ENCODE assay signal across 8 cellular contexts in genomic region chr7:149209518-149210269, GRCh38. TPM values are rescaled to one million over a fixed set of nuclear protein-coding genes. Genes with fewer than 3 reads are reported as not detected.
A peak's percentile ranks its signal among the peaks of the same experiment; 100 is the strongest.
DNase-seq lines count a peak whose midpoint lies in the region; ATAC-seq, FAIRE-seq and TF ChIP-seq lines count a peak whose summit lies in the region.

No MANE protein-coding gene starts in this region.

- H3K36me3 ChIP-seq in esophagus muscularis mucosa (peaks cover 72 to 100% (median 95%) of the 10 kb centered on the region in 4 donors), small intestine (ENCODE audit: control insufficient read depth in 2 of 2, insufficient read depth in 2 of 2, low read length in 2 of 2) (peaks cover 34 to 35% of the 10 kb centered on the region in 2 donors)

- no peak overlapping the region for H3K4me3 ChIP-seq in esophagus muscularis mucosa
- H3K4me3 ChIP-seq in small intestine (ENCODE audit: low read depth in 1 of 2, low read length in 2 of 2) = no peak overlapping the region

- H3K27ac ChIP-seq in esophagus muscularis mucosa (replicated peaks in 1 of 4) = no peak overlapping the region
- peak overlapping the region in 1 of 2 donors; percentile 41 for H3K27ac ChIP-seq in small intestine (ENCODE audit: low read depth in 1 of 2, low read length in 1 of 2)

- no peaks in the 10 kb centered on the region for H3K27me3 Mint-ChIP-seq in activated CD8-positive, alpha-beta memory T cell treated with anti-CD3 and anti-CD28 coated beads, Interleukin-2, amount 10 ng/mL, durations not matched to agents 7 days and 5 days

- H3K9me3 Mint-ChIP-seq in activated CD8-positive, alpha-beta memory T cell treated with anti-CD3 and anti-CD28 coated beads, Interleukin-2, amount 10 ng/mL, durations not matched to agents 7 days and 5 days (ENCODE audit: low read depth) = no peaks in the 10 kb centered on the region

- H3K4me1 Mint-ChIP-seq in activated CD8-positive, alpha-beta memory T cell treated with anti-CD3 and anti-CD28 coated beads, Interleukin-2, amount 10 ng/mL, durations not matched to agents 7 days and 5 days = peaks cover 52% of the 10 kb centered on the region

- no peaks in the 10 kb centered on the region for H3K4me1 ChIP-seq in esophagus muscularis mucosa
- no peaks in the 10 kb centered on the region for H3K4me1 ChIP-seq in small intestine (ENCODE audit: control insufficient read depth in 2 of 2, insufficient read depth in 1 of 2, low read depth in 1 of 2, low read length in 1 of 2)

- peak in 2 of 3 experiments; percentile 19 to 45 for TF ChIP-seq CTCF in esophagus muscularis mucosa (IDR thresholded peaks at IDR 0.05)

- H3K27ac Mint-ChIP-seq in activated CD8-positive, alpha-beta memory T cell treated with anti-CD3 and anti-CD28 coated beads, Interleukin-2, amount 10 ng/mL, durations not matched to agents 7 days and 5 days = peak overlapping the region; percentile 82

- peak; percentile 49 for DNase-seq in CD1c-positive myeloid dendritic cell (ENCODE audit: extremely low spot score)
- peak; percentile 55 for DNase-seq in NCI-H226
- DNase-seq in activated CD8-positive, alpha-beta memory T cell treated with anti-CD3 and anti-CD28 coated beads, Interleukin-2, amount 10 ng/mL, durations not matched to agents 7 days and 5 days = peak; percentile 89
- no peak for DNase-seq in esophagus muscularis mucosa (ENCODE audit: extremely low spot score)
- DNase-seq in small intestine = peak; percentile 62
- no peak for DNase-seq in retina

- H3K9me3 ChIP-seq in esophagus muscularis mucosa = no peaks in the 10 kb centered on the region
- no peaks in the 10 kb centered on the region for H3K9me3 ChIP-seq in small intestine (ENCODE audit: control insufficient read depth, low read depth)

- H3K27me3 ChIP-seq in esophagus muscularis mucosa = no peaks in the 10 kb centered on the region
- no peaks in the 10 kb centered on the region for H3K27me3 ChIP-seq in small intestine (ENCODE audit: control insufficient read depth in 2 of 2, insufficient read depth in 2 of 2, low read length in 2 of 2)

- ATAC-seq in GM21529 (IDR thresholded peaks at IDR 0.05; ENCODE audit: unreplicated experiment) (peak; percentile 74), GM19395 (IDR thresholded peaks at IDR 0.05; ENCODE audit: unreplicated experiment) (no peak)
- ATAC-seq in activated CD8-positive, alpha-beta memory T cell treated with anti-CD3 and anti-CD28 coated beads, Interleukin-2, amount 10 ng/mL, durations not matched to agents 7 days and 5 days = peak; percentile 87

- peaks cover 78% of the 10 kb centered on the region for H3K36me3 Mint-ChIP-seq in activated CD8-positive, alpha-beta memory T cell treated with anti-CD3 and anti-CD28 coated beads, Interleukin-2, amount 10 ng/mL, durations not matched to agents 7 days and 5 days

- 61% methylated on average over 7 of the region's 7 CpGs for WGBS in esophagus muscularis mucosa
- 61 to 67% (median 65%) methylated on average over 7 of the region's 7 CpGs for WGBS in small intestine, 3 donors

- CTCF ChIA-PET in activated CD8-positive, alpha-beta memory T cell treated with anti-CD3 and anti-CD28 coated beads, Interleukin-2, amount 10 ng/mL, durations not matched to agents 7 days and 5 days (lab: Charles Lee) = interaction anchor here (0.7 to 2.7 kb wide), 6 partner anchors 14 to 204 kb away, joined by 3 to 8 read pairs (median 4); partner anchors contain the start of genes ZNF282 and ZNF398

- peak overlapping the region; percentile 41 for H3K4me3 Mint-ChIP-seq in activated CD8-positive, alpha-beta memory T cell treated with anti-CD3 and anti-CD28 coated beads, Interleukin-2, amount 10 ng/mL, durations not matched to agents 7 days and 5 days

- intact Hi-C loops in esophagus muscularis mucosa (cut with DNase I) = no loop called here

- no peak for FAIRE-seq in small intestine (lab: Jason Lieb, UNC)

- no peak for TF ChIP-seq POLR2A in esophagus muscularis mucosa (IDR thresholded peaks at IDR 0.05; ENCODE audit: low read depth)

- TF ChIP-seq EP300 in esophagus muscularis mucosa (IDR thresholded peaks at IDR 0.05) = no peak

RNA-seq across cellular contexts. Expression of gene ZNF282, which starts 14.3 kb away (rescaled TPM):
- total RNA-seq in activated CD8-positive, alpha-beta memory T cell treated with anti-CD3 and anti-CD28 coated beads, Interleukin-2, amount 10 ng/mL, durations not matched to agents 7 days and 5 days = 10 to 100 TPM; 42.0 to 49.7 TPM
- total RNA-seq in esophagus muscularis mucosa = 10 to 100 TPM; 16.9 to 28.7 (median 22.2) TPM
- polyA plus RNA-seq in small intestine = 10 to 100 TPM; 11.1 to 16.5 (median 14.1) TPM

RNA-seq across cellular contexts. Expression of gene ZNF212, which starts 29.8 kb away (rescaled TPM):
- total RNA-seq in activated CD8-positive, alpha-beta memory T cell treated with anti-CD3 and anti-CD28 coated beads, Interleukin-2, amount 10 ng/mL, durations not matched to agents 7 days and 5 days = 10 to 100 TPM; 12.8 to 14.2 TPM
- 1 to 10 TPM; 4.8 to 8.8 (median 7.4) TPM for total RNA-seq in esophagus muscularis mucosa
- polyA plus RNA-seq in small intestine = 10 to 100 TPM in 2 of 3 donors, 1 to 10 TPM in 1; 9.0 to 17.3 (median 15.9) TPM

RNA-seq across cellular contexts. Expression of gene ZNF783, which starts 52.3 kb away (rescaled TPM):
- 10 to 100 TPM; 14.8 to 15.5 TPM for total RNA-seq in activated CD8-positive, alpha-beta memory T cell treated with anti-CD3 and anti-CD28 coated beads, Interleukin-2, amount 10 ng/mL, durations not matched to agents 7 days and 5 days
- total RNA-seq in esophagus muscularis mucosa = 10 to 100 TPM in 3 of 4 donors, 1 to 10 TPM in 1; 8.4 to 12.2 (median 11.9) TPM
- 1 to 10 TPM; 3.2 to 5.9 (median 4.0) TPM for polyA plus RNA-seq in small intestine

Comparison
In these comparisons a context has a peak if more than half of its experiments do, and no peak if none do; other contexts are left out.
1. DNase-seq: peak in CD1c-positive myeloid dendritic cell (single experiment), NCI-H226 (single experiment), activated CD8-positive, alpha-beta memory T cell treated with anti-CD3 and anti-CD28 coated beads, Interleukin-2, amount 10 ng/mL, durations not matched to agents 7 days and 5 days (single experiment) and small intestine (single experiment); none in esophagus muscularis mucosa (single experiment) and retina (single experiment).